ENCODE assay signal across 32 cellular contexts in the genomic region with DNA sequence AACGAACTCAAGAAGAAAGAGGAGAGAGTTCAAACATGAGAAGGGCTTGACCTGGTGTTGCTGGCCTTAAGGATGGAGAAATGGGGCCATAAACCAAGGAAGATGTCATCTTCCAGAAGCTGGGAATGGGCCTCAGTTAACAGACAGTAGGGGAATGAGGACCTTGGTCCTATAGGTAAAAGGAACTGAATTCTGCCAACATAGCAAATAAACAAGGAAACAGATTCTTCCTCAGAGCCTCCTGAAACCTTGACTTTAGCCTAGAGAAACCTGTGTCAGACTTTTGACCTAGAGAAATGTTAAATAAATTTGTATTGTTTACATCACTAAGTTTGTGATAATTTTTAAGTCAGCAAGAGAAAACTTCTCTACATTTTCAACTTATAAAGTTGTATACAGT.
"Had no signal": no experiment of that assay in that cellular context is flagged by ENCODE, and none has a peak within 500 bp of the region (broad histone marks: within the 10 kb centered on the region; RNA-seq: fewer than 3 reads in every experiment).

No MANE protein-coding gene starts in this region.

- FAIRE-seq: urothelium cell line had no signal

- H3K9me3 ChIP-seq: ovary, psoas muscle, thoracic aorta, thyroid gland, upper lobe of left lung, vagina had no signal

- H3K4me1 ChIP-seq: neural progenitor cell, parathyroid adenoma, psoas muscle, spleen, thyroid gland, tibial nerve, upper lobe of left lung, vagina had no signal

- H3K4me2 ChIP-seq: neural progenitor cell, smooth muscle cell had no signal

- H2AFZ ChIP-seq: neural progenitor cell, parathyroid adenoma had no signal

- H3K4me3 ChIP-seq: neural progenitor cell, ovary, psoas muscle, skin epidermis, smooth muscle cell, spleen, thoracic aorta, thyroid gland, tibial nerve, upper lobe of left lung, vagina had no signal

- H3K27ac ChIP-seq: neural progenitor cell, ovary, parathyroid adenoma, psoas muscle, skin epidermis, spleen, thoracic aorta, thyroid gland, tibial nerve, upper lobe of left lung, vagina had no signal

- DNase-seq: naive thymus-derived CD4-positive, alpha-beta T cell; natural killer cell; occipital lobe; ovary; posterior cingulate gyrus; psoas muscle; right cardiac atrium; spleen; stimulated activated CD4-positive, alpha-beta T cell treated with anti-CD3 and anti-CD28 coated beads, Interleukin-12 subunit alpha, Interleukin-12 subunit beta, amount 100 ng/mL, for 4 hours; stimulated activated CD4-positive, alpha-beta T cell treated with anti-CD3 and anti-CD28 coated beads, Interleukin-1b, Interleukin-23, amount 100 ng/mL, for 48 hours; stimulated activated CD4-positive, alpha-beta T cell treated with anti-CD3 and anti-CD28 coated beads, Interleukin-4, amount 100 ng/mL, for 1 hour; stimulated activated CD4-positive, alpha-beta T cell treated with anti-CD3 and anti-CD28 coated beads, Interleukin-4, amount 100 ng/mL, for 4 hours; stimulated activated CD8-positive, alpha-beta memory T cell treated with anti-CD3 and anti-CD28 coated beads, Interleukin-4, amount 100 ng/mL, for 48 hours; stimulated activated naive CD4-positive, alpha-beta T cell; stimulated activated naive CD8-positive, alpha-beta T cell treated with anti-CD3 and anti-CD28 coated beads, Interleukin-15, amount 100 ng/mL, for 72 hours; stimulated activated naive CD8-positive, alpha-beta T cell treated with anti-CD3 and anti-CD28 coated beads, Interleukin-15, Interleukin-2, amounts not matched to agents 100 U/mL and 50 U/mL, for 24 hours; substantia nigra; thyroid gland; trophoblast cell; upper lobe of left lung had no signal

- H3K79me2 ChIP-seq: parathyroid adenoma had no signal

- H3K27ac Mint-ChIP-seq: natural killer cell; nephron; neural progenitor cell; progenitor cell of endocrine pancreas; stimulated activated memory B cell treated with anti-CD40 and anti-IgM and Interleukin-4, amounts not matched to agents 10 μg/mL and 1 μg/mL and 100 μg/mL, for 72 hours; stimulated activated naive CD8-positive, alpha-beta T cell treated with anti-CD3 and anti-CD28 coated beads, Interleukin-15, amount 100 ng/mL, for 72 hours had no signal

- H3K27me3 Mint-ChIP-seq: naive thymus-derived CD4-positive, alpha-beta T cell; progenitor cell of endocrine pancreas; stimulated activated memory B cell treated with anti-CD40 and anti-IgM and Interleukin-4, amounts not matched to agents 10 μg/mL and 1 μg/mL and 100 μg/mL, for 72 hours; stimulated activated naive CD8-positive, alpha-beta T cell treated with anti-CD3 and anti-CD28 coated beads, Interleukin-15, amount 100 ng/mL, for 72 hours had no signal

- H3K4me3 Mint-ChIP-seq: naive thymus-derived CD4-positive, alpha-beta T cell; natural killer cell; nephron; neural progenitor cell; stimulated activated memory B cell treated with anti-CD40 and anti-IgM and Interleukin-4, amounts not matched to agents 10 μg/mL and 1 μg/mL and 100 μg/mL, for 72 hours; stimulated activated naive CD8-positive, alpha-beta T cell treated with anti-CD3 and anti-CD28 coated beads, Interleukin-15, amount 100 ng/mL, for 72 hours had no signal

- H3K27me3 ChIP-seq: neural progenitor cell, ovary, spleen, thyroid gland, tibial nerve, upper lobe of left lung, vagina had no signal

- H3K9me3 Mint-ChIP-seq: neural progenitor cell; stimulated activated memory B cell treated with anti-CD40 and anti-IgM and Interleukin-4, amounts not matched to agents 10 μg/mL and 1 μg/mL and 100 μg/mL, for 72 hours had no signal

- H3K36me3 ChIP-seq: ovary, thoracic aorta, thyroid gland, upper lobe of left lung had no signal

- H3K9ac ChIP-seq: neural progenitor cell, parathyroid adenoma had no signal

- ATAC-seq: naive thymus-derived CD4-positive, alpha-beta T cell; natural killer cell; psoas muscle; right cardiac atrium; sciatic nerve; stimulated activated memory B cell treated with anti-CD40 and anti-IgM and Interleukin-4, amounts not matched to agents 10 μg/mL and 1 μg/mL and 100 μg/mL, for 72 hours; stimulated activated naive CD8-positive, alpha-beta T cell treated with anti-CD3 and anti-CD28 coated beads, Interleukin-15, amount 100 ng/mL, for 72 hours; stimulated activated naive CD8-positive, alpha-beta T cell treated with anti-CD3 and anti-CD28 coated beads, Interleukin-15, Interleukin-2, amounts not matched to agents 100 U/mL and 50 U/mL, for 24 hours had no signal

- H3K4me1 Mint-ChIP-seq: natural killer cell; nephron; neural progenitor cell; stimulated activated memory B cell treated with anti-CD40 and anti-IgM and Interleukin-4, amounts not matched to agents 10 μg/mL and 1 μg/mL and 100 μg/mL, for 72 hours; stimulated activated naive CD8-positive, alpha-beta T cell treated with anti-CD3 and anti-CD28 coated beads, Interleukin-15, amount 100 ng/mL, for 72 hours had no signal
